In genomic region chr1:116954450-116954849, GRCh38 we compare ENCODE assay signal across 23 cellular contexts. TPM values are rescaled to one million over a fixed set of nuclear protein-coding genes. Genes with fewer than 3 reads are reported as not detected.
DNase-seq lines count a peak whose midpoint lies in the region; ATAC-seq and TF ChIP-seq lines count a peak whose summit lies in the region.
"Had no signal": no experiment of that assay in that cellular context is flagged by ENCODE, and none has a peak within 500 bp of the region (broad histone marks: within the 10 kb centered on the region; RNA-seq: fewer than 3 reads in every experiment).

No MANE protein-coding gene starts in this region.

- H3K4me1 ChIP-seq in heart left ventricle = peaks cover 0 to 60% (median 33%) of the 10 kb centered on the region in 12 donors
- peaks cover 0 to 3% of the 10 kb centered on the region in 2 donors for H3K4me1 ChIP-seq in gastrocnemius medialis
- H3K4me1 ChIP-seq: prostate gland had no signal

- H3K27ac ChIP-seq in heart left ventricle (peak overlapping the region in 3 of 12 donors; percentile 15 to 52 (median 37)), gastrocnemius medialis (no peak overlapping the region)
- H3K27ac ChIP-seq: Peyer's patch, prostate gland, SK-N-MC had no signal

- H3K4me3 Mint-ChIP-seq in WTC11 (no peak overlapping the region), T-helper 17 cell (no peak overlapping the region)
- H3K4me3 Mint-ChIP-seq: activated B cell treated with CpG ODN at 0.5 μM for 24 hours; activated T-cell treated with anti-CD3 and anti-CD28 coated beads, Interleukin-2, amount 50 U/mL, for 24 hours; mesothelial cell of epicardium; T-helper 2 cell treated with Interferon-gamma antibody and Interleukin-4, amounts not matched to agents 5 μg/mL and 100 μg/mL, for 36 hours had no signal

- H3K9me3 Mint-ChIP-seq in WTC11 = no peaks in the 10 kb centered on the region
- H3K9me3 Mint-ChIP-seq: activated B cell treated with CpG ODN at 0.5 μM for 24 hours; activated T-cell treated with anti-CD3 and anti-CD28 coated beads, Interleukin-2, amount 50 U/mL, for 24 hours; mesothelial cell of epicardium; T-helper 2 cell treated with Interferon-gamma antibody and Interleukin-4, amounts not matched to agents 5 μg/mL and 100 μg/mL, for 36 hours had no signal

- H3K4me3 ChIP-seq in heart left ventricle = no peak overlapping the region
- no peak overlapping the region for H3K4me3 ChIP-seq in gastrocnemius medialis
- H3K4me3 ChIP-seq: Peyer's patch, prostate gland, SK-N-MC had no signal

- H3K4me1 Mint-ChIP-seq in WTC11 (no peaks in the 10 kb centered on the region), T-helper 17 cell (peaks cover 5% of the 10 kb centered on the region)
- H3K4me1 Mint-ChIP-seq: activated B cell treated with CpG ODN at 0.5 μM for 24 hours had no signal

- intact Hi-C loops in heart left ventricle (cut with DNase I) (loop anchor here in 5 of 10 donors (5.0 kb wide), 2 partner anchors 37 to 42 kb away; no protein-coding TSS in a partner anchor), gastrocnemius medialis (cut with DNase I; ENCODE audit: low total_unique reads) (no loop called here)

- H3K27me3 Mint-ChIP-seq in WTC11 (ENCODE audit: low read depth) (no peaks in the 10 kb centered on the region), T-helper 17 cell (no peaks in the 10 kb centered on the region)
- H3K27me3 Mint-ChIP-seq: activated T-cell treated with anti-CD3 and anti-CD28 coated beads, Interleukin-2, amount 50 U/mL, for 24 hours had no signal

- H3K27me3 ChIP-seq in heart left ventricle (no peaks in the 10 kb centered on the region), gastrocnemius medialis (peaks cover 0 to 5% (median 0%) of the 10 kb centered on the region in 3 donors)
- H3K27me3 ChIP-seq: Peyer's patch had no signal

- no peaks in the 10 kb centered on the region for H3K9me3 ChIP-seq in heart left ventricle
- no peaks in the 10 kb centered on the region for H3K9me3 ChIP-seq in gastrocnemius medialis
- H3K9me3 ChIP-seq in T-helper 17 cell (ENCODE audit: control insufficient read depth, low read length, poor library complexity, severe bottlenecking) = no peaks in the 10 kb centered on the region
- H3K9me3 ChIP-seq: Peyer's patch, prostate gland had no signal

- H3K36me3 Mint-ChIP-seq in WTC11 (peaks cover 21% of the 10 kb centered on the region), T-helper 17 cell (ENCODE audit: low read depth) (peaks cover 2% of the 10 kb centered on the region)

- TF ChIP-seq POLR2A in heart left ventricle (IDR thresholded peaks at IDR 0.05) (no peak), gastrocnemius medialis (IDR thresholded peaks at IDR 0.05) (no peak)

- ATAC-seq in WTC11 (no peak), heart left ventricle (peak; percentile 14 to 90 (median 49)), gastrocnemius medialis (peak; percentile 87 to 91), T-helper 17 cell (no peak), HG03097 (IDR thresholded peaks at IDR 0.05; ENCODE audit: low FRiP score, unreplicated experiment) (no peak)
- ATAC-seq: HepG2 had no signal

- in situ Hi-C loops in gastrocnemius medialis (cut with MboI; ENCODE audit: low sequenced_read_pairs in 4 of 4) = no loop called here

- peak; percentile 31 for DNase-seq in NCI-H2029 treated with DMSO at 0.1 percent for 48 hours (lab: John Stamatoyannopoulos, UW)
- no peak for DNase-seq in NCI-H2029 (lab: John Stamatoyannopoulos, UW)
- DNase-seq in WTC11 (ENCODE audit: low spot score) = no peak
- DNase-seq in heart left ventricle = peak in 1 of 5 donors; percentile 54
- peak; percentile 20 to 36 for DNase-seq in gastrocnemius medialis
- no peak for DNase-seq in T-helper 17 cell
- no peak for DNase-seq in NCI-H2107 treated with DMSO at 0.1 percent for 48 hours (lab: John Stamatoyannopoulos, UW; ENCODE audit: unreplicated experiment)
- DNase-seq: activated B cell treated with CpG ODN at 0.5 μM for 24 hours; activated naive CD4-positive, alpha-beta T cell; activated T-cell treated with anti-CD3 and anti-CD28 coated beads, Interleukin-2, amount 50 U/mL, for 24 hours; cerebellar nuclear complex; COR-L47; erythroblast; NCI-H748 treated with DMSO at 0.1 percent for 48 hours; Peyer's patch; substantia nigra had no signal

- peaks cover 0 to 17% (median 4%) of the 10 kb centered on the region in 9 donors for H3K36me3 ChIP-seq in heart left ventricle
- no peaks in the 10 kb centered on the region for H3K36me3 ChIP-seq in gastrocnemius medialis
- H3K36me3 ChIP-seq: prostate gland had no signal

- CTCF ChIA-PET in WTC11 (lab: Charles Lee) = interaction anchor here (0.6 to 2.2 kb wide), 4 partner anchors 20 to 266 kb away, joined by 3 to 7 read pairs (median 3); no protein-coding TSS in a partner anchor

- 41 to 60% (median 43%) methylated on average over 3 of the region's 3 CpGs for WGBS in heart left ventricle, 4 donors

- peak overlapping the region; percentile 47 for H3K27ac Mint-ChIP-seq in WTC11
- H3K27ac Mint-ChIP-seq in T-helper 17 cell = no peak overlapping the region
- H3K27ac Mint-ChIP-seq: activated B cell treated with CpG ODN at 0.5 μM for 24 hours; activated T-cell treated with anti-CD3 and anti-CD28 coated beads, Interleukin-2, amount 50 U/mL, for 24 hours; mesothelial cell of epicardium; T-helper 2 cell treated with Interferon-gamma antibody and Interleukin-4, amounts not matched to agents 5 μg/mL and 100 μg/mL, for 36 hours had no signal

- no peak for TF ChIP-seq CTCF in WTC11 (IDR thresholded peaks at IDR 0.05)
- TF ChIP-seq CTCF in heart left ventricle (IDR thresholded peaks at IDR 0.05) = no peak
- no peak for TF ChIP-seq CTCF in gastrocnemius medialis (IDR thresholded peaks at IDR 0.05 in 4 of 5, conservative IDR thresholded peaks at IDR 0.05 in 1 of 5)

- POLR2A ChIA-PET in WTC11 (lab: Charles Lee) = no interaction called here

TF ChIP-seq in WTC11, 78 proteins besides CTCF, POLR2A, EP300 and RAD21 (continues in another document):
- TF ChIP-seq SMAD3 (CRISPR knock-in tag; IDR thresholded peaks at IDR 0.05; ENCODE audit: borderline replicate concordance) (no peak), IRF2 (CRISPR knock-in tag; IDR thresholded peaks at IDR 0.05; ENCODE audit: borderline replicate concordance, low read depth) (no peak), ZNF416 (CRISPR knock-in tag; IDR thresholded peaks at IDR 0.05) (no peak), FOXP1 (CRISPR knock-in tag; IDR thresholded peaks at IDR 0.05; ENCODE audit: borderline replicate concordance) (no peak), PRDM15 (CRISPR knock-in tag; IDR thresholded peaks at IDR 0.05) (no peak)
- TF ChIP-seq, protein P1, sequence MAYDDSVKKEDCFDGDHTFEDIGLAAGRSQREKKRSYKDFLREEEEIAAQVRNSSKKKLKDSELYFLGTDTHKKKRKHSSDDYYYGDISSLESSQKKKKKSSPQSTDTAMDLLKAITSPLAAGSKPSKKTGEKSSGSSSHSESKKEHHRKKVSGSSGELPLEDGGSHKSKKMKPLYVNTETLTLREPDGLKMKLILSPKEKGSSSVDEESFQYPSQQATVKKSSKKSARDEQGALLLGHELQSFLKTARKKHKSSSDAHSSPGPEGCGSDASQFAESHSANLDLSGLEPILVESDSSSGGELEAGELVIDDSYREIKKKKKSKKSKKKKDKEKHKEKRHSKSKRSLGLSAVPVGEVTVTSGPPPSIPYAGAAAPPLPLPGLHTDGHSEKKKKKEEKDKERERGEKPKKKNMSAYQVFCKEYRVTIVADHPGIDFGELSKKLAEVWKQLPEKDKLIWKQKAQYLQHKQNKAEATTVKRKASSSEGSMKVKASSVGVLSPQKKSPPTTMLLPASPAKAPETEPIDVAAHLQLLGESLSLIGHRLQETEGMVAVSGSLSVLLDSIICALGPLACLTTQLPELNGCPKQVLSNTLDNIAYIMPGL (CRISPR knock-in tag; IDR thresholded peaks at IDR 0.05) = no peak

RNA-seq across cellular contexts. Expression of gene PTGFRN, which starts 44.7 kb away (rescaled TPM):
- total RNA-seq in WTC11 (2021) (38.2 to 39.6 TPM (median 38.7 TPM) in 3 replicates), heart left ventricle (100 to 1,000 TPM in 5 of 9 donors, 10 to 100 TPM in 4; 59.3 to 231 (median 137) TPM), gastrocnemius medialis (10 to 100 TPM in 1 of 4 donors, 1 to 10 TPM in 3; 1.5 to 18.1 (median 2.9) TPM), T-helper 17 cell (1 to 10 TPM in 1 of 2 donors, under 1 TPM in 1; 0.94 to 1.3 TPM)
- 10 to 100 TPM; 21.5 to 65.6 TPM for polyA plus RNA-seq in heart left ventricle
- total RNA-seq: activated B cell treated with CpG ODN at 0.5 μM for 24 hours had no signal

RNA-seq across cellular contexts. Expression of gene CD101, which starts 47.1 kb away (rescaled TPM):
- 1.3 to 1.6 TPM (median 1.4 TPM) in 3 replicates for total RNA-seq in WTC11 (2021)
- total RNA-seq in heart left ventricle = 1 to 10 TPM in 5 of 9 donors, under 1 TPM in 4; 0.54 to 2.5 (median 1.0) TPM
- polyA plus RNA-seq in heart left ventricle = under 1 TPM; 0.38 to 0.72 TPM
- total RNA-seq in gastrocnemius medialis = under 1 TPM in 1 of 4 donors, not detected in 3; 0.10 TPM
- total RNA-seq in T-helper 17 cell = 1 to 10 TPM; 1.9 to 5.7 TPM
- total RNA-seq: A172 had no signal

Comparison
In these comparisons a context has a peak if more than half of its experiments do, and no peak if none do; other contexts are left out.
1. DNase-seq: peak in NCI-H2029 treated with DMSO at 0.1 percent for 48 hours (single experiment) and gastrocnemius medialis (2 of 2); none in NCI-H2029 (single experiment), WTC11 (single experiment), T-helper 17 cell (0 of 3) and NCI-H2107 treated with DMSO at 0.1 percent for 48 hours (single experiment).
2. ATAC-seq: peak in heart left ventricle (4 of 4) and gastrocnemius medialis (2 of 2); none in WTC11 (single experiment), T-helper 17 cell (single experiment) and HG03097 (single experiment).